Comparison of ENCODE assay signal across 1 cellular context in the genomic region with DNA sequence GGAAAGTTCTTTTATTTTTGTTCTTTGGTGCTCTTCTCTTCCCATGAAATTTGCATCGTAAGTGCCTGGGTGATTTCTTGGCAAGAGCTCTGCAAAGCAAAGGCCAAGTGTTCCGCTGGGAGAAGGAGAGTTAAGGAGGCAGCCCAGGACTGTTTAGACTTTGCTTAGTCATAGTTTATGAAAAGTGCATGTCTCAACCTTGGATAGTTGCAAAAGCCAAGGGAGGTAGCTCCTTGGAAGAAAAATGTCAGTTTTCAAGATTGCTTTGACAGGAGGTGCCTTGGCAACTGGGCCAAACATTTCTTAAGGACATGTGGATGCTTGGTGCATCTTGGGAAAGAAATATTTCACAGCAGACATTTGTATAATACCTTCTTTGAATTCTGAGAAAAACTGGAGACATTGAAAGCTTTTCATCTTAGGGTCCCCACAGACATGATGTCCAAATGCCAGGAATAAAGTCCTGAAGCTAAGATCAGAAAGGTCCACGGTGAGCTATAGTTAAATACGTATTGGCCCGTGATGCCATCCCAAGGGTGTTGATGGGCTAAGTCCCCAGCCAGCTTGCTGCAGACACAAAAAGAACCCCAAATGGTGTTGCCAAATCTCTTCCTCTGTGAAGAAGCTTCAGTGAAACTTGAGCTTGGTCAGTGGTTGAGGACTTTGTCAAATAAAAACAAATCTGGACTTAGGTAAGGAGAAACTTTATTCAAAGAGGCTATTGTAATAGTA.
TF ChIP-seq lines count a peak whose summit lies in the region.

No MANE protein-coding gene starts in this region.

TF ChIP-seq in WTC11, 78 proteins besides CTCF, POLR2A, EP300 and RAD21 (continued from another document):
- TF ChIP-seq, protein P1, sequence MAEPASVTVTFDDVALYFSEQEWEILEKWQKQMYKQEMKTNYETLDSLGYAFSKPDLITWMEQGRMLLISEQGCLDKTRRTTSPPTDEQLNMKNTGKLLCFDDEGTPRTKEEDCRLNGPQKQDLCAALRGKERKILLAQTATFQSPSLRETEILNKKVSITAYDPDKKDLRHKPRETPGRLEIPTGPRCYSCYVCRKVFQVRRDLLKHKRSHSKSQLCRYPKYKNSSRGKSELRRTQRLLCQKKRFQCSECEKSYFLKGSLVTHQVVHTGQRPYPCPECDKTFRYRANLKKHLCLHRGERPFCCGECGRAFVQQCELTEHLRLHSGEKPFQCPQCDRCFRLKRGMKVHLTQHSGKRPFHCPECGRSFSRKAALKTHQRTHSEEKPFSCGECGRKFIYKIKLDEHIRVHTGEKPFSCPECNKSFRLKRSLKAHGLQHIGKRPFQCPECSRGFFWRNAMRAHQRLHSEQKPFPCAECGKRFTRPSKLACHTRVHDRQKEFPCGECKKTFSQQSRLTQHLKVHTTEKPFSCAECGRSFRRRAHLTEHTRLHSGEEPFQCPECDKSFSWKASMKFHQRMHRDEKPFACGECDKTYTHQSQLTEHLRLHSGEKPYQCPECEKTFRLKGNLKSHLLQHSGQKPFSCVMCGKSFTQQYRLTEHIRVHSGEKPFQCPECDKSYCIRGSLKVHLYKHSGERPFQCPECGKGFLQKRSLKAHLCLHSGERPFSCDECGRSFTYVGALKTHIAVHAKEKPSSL (CRISPR knock-in tag; conservative IDR thresholded peaks at IDR 0.05), result no peak
- no peak for TF ChIP-seq SP1 (CRISPR knock-in tag; conservative IDR thresholded peaks at IDR 0.05)
- no peak for TF ChIP-seq MYBL2 (CRISPR knock-in tag; IDR thresholded peaks at IDR 0.05)
- TF ChIP-seq SMAD3 (CRISPR knock-in tag; IDR thresholded peaks at IDR 0.05; ENCODE audit: borderline replicate concordance), result no peak
- TF ChIP-seq FOXK1 (CRISPR knock-in tag; IDR thresholded peaks at IDR 0.05), result no peak
TF ChIP-seq in WTC11: peak in this region for 0.
